17 cellular contexts compared by ENCODE assay signal in the genomic region with DNA sequence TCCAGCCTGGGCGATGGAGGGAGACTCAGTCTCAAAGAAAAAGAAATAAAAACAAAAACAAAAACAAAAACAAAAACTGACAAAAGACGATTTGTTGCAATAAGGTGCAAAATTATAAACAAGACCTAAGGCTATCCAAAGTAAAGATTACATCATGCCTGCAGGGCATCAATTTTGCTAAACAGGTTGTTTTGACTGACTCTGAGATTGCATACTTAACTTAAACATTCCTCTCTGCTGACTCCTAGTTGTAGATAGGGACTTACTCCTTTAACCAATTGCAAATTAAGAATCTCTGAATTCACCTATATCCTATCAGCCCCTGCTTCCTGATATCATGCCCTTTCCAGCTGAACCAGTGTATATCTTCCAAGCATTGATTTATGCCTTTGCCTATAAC.
DNase-seq lines count a peak whose midpoint lies in the region; ATAC-seq, FAIRE-seq and TF ChIP-seq lines count a peak whose summit lies in the region.
"Had no signal": no experiment of that assay in that cellular context is flagged by ENCODE, and none has a peak within 500 bp of the region (broad histone marks: within the 10 kb centered on the region; RNA-seq: fewer than 3 reads in every experiment).

No MANE protein-coding gene starts in this region.

- no peak overlapping the region for H2AFZ ChIP-seq in PC-3 (ENCODE audit: low read length)
- no peak overlapping the region for H2AFZ ChIP-seq in trophoblast cell (ENCODE audit: insufficient read depth, low read length, poor library complexity)

- no CpG with 5 or more reads among the region's 2 CpGs for WGBS in trophoblast cell (ENCODE audit: extremely low coverage, insufficient coverage, insufficient read length)
- 77 to 89% (median 82%) methylated on average over 2 of the region's 2 CpGs for WGBS in small intestine, 3 donors

- H3K9me2 ChIP-seq in PC-3 (replicated peaks; ENCODE audit: low read length), result no peaks in the 10 kb centered on the region

- DNase-seq in ELR (ENCODE audit: low read depth) (peak; percentile 34), PC-3 (peak; percentile 61), chondrocyte (ENCODE audit: low spot score) (no peak), trophoblast cell (peak; percentile 46 to 96), small intestine (no peak)
- DNase-seq: C1 segment of cervical spinal cord; CD4-positive, alpha-beta T cell; DMS79; GDM1; HCEC 1CT; HFFc6 had no signal

- intact Hi-C loops in PC-3 (cut with micrococcal nuclease), result no loop called here

- H2BK5ac ChIP-seq in trophoblast cell (ENCODE audit: low read depth, low read length, poor library complexity), result no peak overlapping the region

- H3K27ac ChIP-seq in PC-3 (ENCODE audit: low read length) (no peak overlapping the region), trophoblast cell (ENCODE audit: low read depth, low read length) (no peak overlapping the region), small intestine (ENCODE audit: low read depth in 1 of 2, low read length in 1 of 2) (no peak overlapping the region)
- H3K27ac ChIP-seq: HL-60 had no signal

- H3K4me3 ChIP-seq in PC-3 (ENCODE audit: low read length), result no peak overlapping the region
- no peak overlapping the region for H3K4me3 ChIP-seq in trophoblast cell (ENCODE audit: low read depth, low read length)
- H3K4me3 ChIP-seq in small intestine (ENCODE audit: low read depth in 1 of 2, low read length in 2 of 2), result no peak overlapping the region

- ATAC-seq in PC-3 (no peak), GM19463 (IDR thresholded peaks at IDR 0.05; ENCODE audit: unreplicated experiment) (no peak), GM21529 (IDR thresholded peaks at IDR 0.05; ENCODE audit: unreplicated experiment) (no peak)

- H3K27me3 ChIP-seq in PC-3 (ENCODE audit: low read length), result no peaks in the 10 kb centered on the region
- no peaks in the 10 kb centered on the region for H3K27me3 ChIP-seq in trophoblast cell (ENCODE audit: insufficient read depth, low read length)
- H3K27me3 ChIP-seq in small intestine (ENCODE audit: control insufficient read depth in 2 of 2, insufficient read depth in 2 of 2, low read length in 2 of 2), result no peaks in the 10 kb centered on the region

- H4K91ac ChIP-seq in trophoblast cell (ENCODE audit: low read depth, low read length), result no peak overlapping the region

- no peaks in the 10 kb centered on the region for H3K36me3 Mint-ChIP-seq in chondrocyte (ENCODE audit: low read depth)

- no peaks in the 10 kb centered on the region for H4K20me1 ChIP-seq in PC-3 (ENCODE audit: low read length)

- no peaks in the 10 kb centered on the region for H3K79me2 ChIP-seq in PC-3 (ENCODE audit: low read length)
- no peaks in the 10 kb centered on the region for H3K79me2 ChIP-seq in trophoblast cell (ENCODE audit: control insufficient read depth, insufficient read depth, low read length, poor library complexity)

- no peaks in the 10 kb centered on the region for H3K79me1 ChIP-seq in trophoblast cell (ENCODE audit: low read length)

- TF ChIP-seq CTCF in PC-3 (conservative IDR thresholded peaks at IDR 0.05; ENCODE audit: low read depth, low read length), result no peak
- TF ChIP-seq CTCF in chondrocyte (IDR thresholded peaks at IDR 0.05), result peak; percentile 11

- H3K9ac ChIP-seq in PC-3 (ENCODE audit: low read length) (no peak overlapping the region), trophoblast cell (ENCODE audit: low read length) (no peak overlapping the region)

- no peaks in the 10 kb centered on the region for H3K4me1 Mint-ChIP-seq in chondrocyte (ENCODE audit: low read depth)
- H3K4me1 Mint-ChIP-seq: B cell had no signal

- H3K4me2 ChIP-seq in PC-3 (ENCODE audit: low read length) (no peak overlapping the region), trophoblast cell (ENCODE audit: low read length) (no peak overlapping the region)

- FAIRE-seq in small intestine (lab: Jason Lieb, UNC), result no peak
- FAIRE-seq: A204.1, GM12892 had no signal

- H3K9me3 Mint-ChIP-seq in chondrocyte (ENCODE audit: low read depth), result no peaks in the 10 kb centered on the region

- H3K9me3 ChIP-seq in PC-3 (ENCODE audit: low read length) (no peaks in the 10 kb centered on the region), trophoblast cell (ENCODE audit: insufficient read depth, low read depth, low read length) (no peaks in the 10 kb centered on the region), small intestine (ENCODE audit: control insufficient read depth, low read depth) (no peaks in the 10 kb centered on the region)

- H3K14ac ChIP-seq in trophoblast cell (ENCODE audit: low read length), result no peak overlapping the region

- no peaks in the 10 kb centered on the region for H3F3A ChIP-seq in PC-3 (ENCODE audit: low read length, unreplicated experiment)

- H3K4me3 Mint-ChIP-seq in chondrocyte (ENCODE audit: unreplicated experiment), result no peak overlapping the region
- H3K4me3 Mint-ChIP-seq: B cell; CD4-positive, alpha-beta T cell; HFFc6 had no signal

- no peak overlapping the region for H2BK120ac ChIP-seq in trophoblast cell (ENCODE audit: insufficient read depth, low read length, poor library complexity)

- POLR2A ChIA-PET in PC-3 (lab: Charles Lee; ENCODE audit: unreplicated experiment), result no interaction called here

- H3K36me3 ChIP-seq in PC-3 (ENCODE audit: low read depth, low read length) (no peaks in the 10 kb centered on the region), trophoblast cell (ENCODE audit: control insufficient read depth in 1 of 2, insufficient read depth in 2 of 2, low read length in 2 of 2) (no peaks in the 10 kb centered on the region), small intestine (ENCODE audit: control insufficient read depth in 2 of 2, insufficient read depth in 2 of 2, low read length in 2 of 2) (no peaks in the 10 kb centered on the region)

- H3K27me3 Mint-ChIP-seq in chondrocyte (ENCODE audit: low read depth), result no peaks in the 10 kb centered on the region
- H3K27me3 Mint-ChIP-seq: B cell; CD4-positive, alpha-beta T cell had no signal

- no TSS peak for BruUV-seq in PC-3 (replicated peaks; lab: Mats Ljungman, UMichigan)

- no peak overlapping the region for H3K18ac ChIP-seq in trophoblast cell (ENCODE audit: low read length)

- no peak overlapping the region for H3K23ac ChIP-seq in trophoblast cell (ENCODE audit: low read length)

- no peak overlapping the region for H3K27ac Mint-ChIP-seq in chondrocyte (ENCODE audit: unreplicated experiment)
- H3K27ac Mint-ChIP-seq: B cell; CD4-positive, alpha-beta T cell; HFFc6 had no signal

- no peak overlapping the region for H4K12ac ChIP-seq in trophoblast cell (ENCODE audit: low read depth, low read length)

- H3K4me1 ChIP-seq in PC-3 (ENCODE audit: insufficient read depth, low read length), result peaks cover 6% of the 10 kb centered on the region
- no peaks in the 10 kb centered on the region for H3K4me1 ChIP-seq in trophoblast cell (ENCODE audit: control insufficient read depth in 1 of 2, insufficient read depth in 2 of 2, low read length in 2 of 2)
- H3K4me1 ChIP-seq in small intestine (ENCODE audit: control insufficient read depth in 2 of 2, insufficient read depth in 1 of 2, low read depth in 1 of 2, low read length in 1 of 2), result no peaks in the 10 kb centered on the region

- no peak overlapping the region for H3K4ac ChIP-seq in trophoblast cell (ENCODE audit: low read depth, low read length)

- H2AK5ac ChIP-seq in trophoblast cell (ENCODE audit: low read length), result no peak overlapping the region

- CTCF ChIA-PET in PC-3 (lab: Charles Lee), result no interaction called here

- H2BK12ac ChIP-seq in trophoblast cell (ENCODE audit: low read length), result no peak overlapping the region

- no peak overlapping the region for H4K8ac ChIP-seq in trophoblast cell (ENCODE audit: low read depth, low read length)

Comparison
In these comparisons a context has a peak if more than half of its experiments do, and no peak if none do; other contexts are left out.
1. DNase-seq: peak in ELR (single experiment), PC-3 (single experiment) and trophoblast cell (2 of 2); none in chondrocyte (single experiment) and small intestine (single experiment).